In the genomic region with DNA sequence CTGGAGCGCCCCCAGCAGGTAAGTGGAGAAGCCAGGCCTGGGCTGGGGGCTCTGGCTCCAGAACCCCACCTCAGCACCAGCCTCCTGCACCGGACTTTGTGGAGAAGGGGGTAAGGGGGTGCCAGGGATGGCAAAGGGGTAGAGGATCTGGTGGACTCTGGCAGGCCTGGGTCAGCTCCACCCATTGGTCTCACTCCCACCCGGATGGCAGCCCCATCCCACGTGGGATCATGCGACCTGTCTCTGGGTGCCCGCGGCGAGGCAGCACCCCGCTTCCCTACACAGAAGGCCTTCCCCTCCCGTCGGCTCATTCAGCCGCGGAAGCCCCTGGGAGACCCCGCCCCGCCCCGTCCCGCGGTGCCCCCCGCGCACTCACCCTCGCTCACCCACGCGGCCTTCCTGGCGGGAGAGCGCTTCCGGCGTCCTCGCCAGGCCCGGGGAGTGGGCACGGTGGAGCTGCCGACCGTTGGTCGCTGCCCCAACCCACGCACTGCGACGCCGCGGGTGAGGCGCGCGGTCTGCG, we compare ENCODE assay signal across 8 cellular contexts. TPM values are rescaled to one million over a fixed set of nuclear protein-coding genes. Genes with fewer than 3 reads are reported as not detected.
DNase-seq lines count a peak whose midpoint lies in the region; ATAC-seq, FAIRE-seq and TF ChIP-seq lines count a peak whose summit lies in the region.

No MANE protein-coding gene starts in this region.

- H3K27ac ChIP-seq in CD8-positive, alpha-beta memory T cell (ENCODE audit: low read depth, low read length) = peak overlapping the region; percentile 67
- peak overlapping the region in 1 of 2 donors; percentile 83 for H3K27ac ChIP-seq in coronary artery
- peak overlapping the region in 1 of 2 donors; percentile 55 for H3K27ac ChIP-seq in lung (ENCODE audit: low read depth in 1 of 2, low read length in 1 of 2)
- H3K27ac ChIP-seq in suprapubic skin = peak overlapping the region; percentile 79

- peak overlapping the region in 5 of 8 donors; percentile 60 to 89 (median 83) for H3K27ac Mint-ChIP-seq in CD8-positive, alpha-beta memory T cell

- H3K27me3 ChIP-seq in CD8-positive, alpha-beta memory T cell (ENCODE audit: insufficient read depth, low read length, poor library complexity, severe bottlenecking) = no peaks in the 10 kb centered on the region
- H3K27me3 ChIP-seq in lung (ENCODE audit: control insufficient read depth, insufficient read depth) (no peaks in the 10 kb centered on the region), suprapubic skin (no peaks in the 10 kb centered on the region)

- TF ChIP-seq POLR2A in suprapubic skin (IDR thresholded peaks at IDR 0.05) = no peak

- WGBS in lung, 2 donors = 2% methylated on average over 16 to 42 of the region's 42 CpGs
- WGBS in suprapubic skin = 0% methylated on average over 1 of the region's 42 CpGs

- TF ChIP-seq CTCF in coronary artery (IDR thresholded peaks at IDR 0.05) (no peak), lung (IDR thresholded peaks at IDR 0.05; ENCODE audit: control extremely low read depth, extremely low read depth) (no peak), suprapubic skin (IDR thresholded peaks at IDR 0.05) (no peak)

- no peaks in the 10 kb centered on the region for H3K9me3 ChIP-seq in CD8-positive, alpha-beta memory T cell (ENCODE audit: low read length)
- H3K9me3 ChIP-seq in lung (ENCODE audit: control insufficient read depth in 2 of 2, insufficient read depth in 1 of 2, low read length in 1 of 2) = no peaks in the 10 kb centered on the region
- H3K9me3 ChIP-seq in suprapubic skin = no peaks in the 10 kb centered on the region

- H3K4me1 Mint-ChIP-seq in CD8-positive, alpha-beta memory T cell = peaks cover 10 to 22% (median 16%) of the 10 kb centered on the region in 3 donors

- H3K9me3 Mint-ChIP-seq in CD8-positive, alpha-beta memory T cell = no peaks in the 10 kb centered on the region

- peak; percentile 48 for ATAC-seq in HG03460 (IDR thresholded peaks at IDR 0.05; ENCODE audit: unreplicated experiment)
- peak; percentile 32 for ATAC-seq in lung (ENCODE audit: insufficient read depth, low FRiP score)

- no peak for TF ChIP-seq EP300 in suprapubic skin (IDR thresholded peaks at IDR 0.05)

- FAIRE-seq in GM19239 (lab: Jason Lieb, UNC) = peak; percentile 53

- H3K36me3 Mint-ChIP-seq in CD8-positive, alpha-beta memory T cell = peaks cover 0 to 19% (median 5%) of the 10 kb centered on the region in 3 donors

- POLR2A ChIA-PET in CD8-positive, alpha-beta memory T cell (lab: Charles Lee) = interaction anchor here (0.6 kb wide), 2 partner anchors 11 to 652 kb away, joined by 3 to 5 read pairs; no protein-coding TSS in a partner anchor

- peak overlapping the region; percentile 79 for H3K4me3 ChIP-seq in CD8-positive, alpha-beta memory T cell (ENCODE audit: low read length)
- peak overlapping the region; percentile 84 for H3K4me3 ChIP-seq in coronary artery
- peak overlapping the region; percentile 37 for H3K4me3 ChIP-seq in lung
- peak overlapping the region; percentile 74 for H3K4me3 ChIP-seq in suprapubic skin

- CTCF ChIA-PET in CD8-positive, alpha-beta memory T cell (lab: Charles Lee) = interaction anchor here (0.6 to 1.2 kb wide), 6 partner anchors 9 to 55 kb away, joined by 3 to 4 read pairs (median 3); no protein-coding TSS in a partner anchor

- peaks cover 17% of the 10 kb centered on the region for H3K4me1 ChIP-seq in CD8-positive, alpha-beta memory T cell (ENCODE audit: insufficient read depth, low read length)
- H3K4me1 ChIP-seq in lung (ENCODE audit: control insufficient read depth in 2 of 2, insufficient read depth in 2 of 2, low read length in 2 of 2) = peaks cover 0 to 22% of the 10 kb centered on the region in 2 donors
- peaks cover 36% of the 10 kb centered on the region for H3K4me1 ChIP-seq in suprapubic skin

- DNase-seq in CD8-positive, alpha-beta memory T cell = peak in 3 of 5 donors; percentile 36 to 65 (median 40)
- DNase-seq in GM19239 (ENCODE audit: insufficient read length, low spot score) = peak; percentile 79
- peak; percentile 29 for DNase-seq in T-helper 9 cell
- DNase-seq in coronary artery (ENCODE audit: low spot score) = no peak
- no peak for DNase-seq in lung (ENCODE audit: low spot score)
- DNase-seq in suprapubic skin (ENCODE audit: low spot score in 2 of 2) = no peak
- no peak for DNase-seq in SHP77 treated with DMSO at 0.1 percent for 48 hours (lab: John Stamatoyannopoulos, UW)

- no peaks in the 10 kb centered on the region for H3K27me3 Mint-ChIP-seq in CD8-positive, alpha-beta memory T cell

- no peaks in the 10 kb centered on the region for H3K36me3 ChIP-seq in CD8-positive, alpha-beta memory T cell (ENCODE audit: insufficient read depth, low read length)
- H3K36me3 ChIP-seq in lung (ENCODE audit: control insufficient read depth in 2 of 2, insufficient read depth in 2 of 2, low read length in 2 of 2) (peaks cover 0 to 6% of the 10 kb centered on the region in 2 donors), suprapubic skin (peaks cover 17% of the 10 kb centered on the region)

- peak overlapping the region; percentile 77 to 89 (median 81) for H3K4me3 Mint-ChIP-seq in CD8-positive, alpha-beta memory T cell

RNA-seq across cellular contexts. Expression of a gene that starts 0.5 kb away (rescaled TPM):
- 10 to 100 TPM; 25.3 to 29.3 TPM for total RNA-seq in CD8-positive, alpha-beta memory T cell
- polyA plus RNA-seq in CD8-positive, alpha-beta memory T cell = 1.6 TPM
- total RNA-seq in lung (10 to 100 TPM; 14.6 to 26.9 TPM), suprapubic skin (10 to 100 TPM; 13.8 to 36.8 (median 26.9) TPM)
- 10 to 100 TPM in 1 of 2 donors, 1 to 10 TPM in 1; 9.0 to 19.5 TPM for polyA plus RNA-seq in lung

RNA-seq across cellular contexts. Expression of a gene that starts 30.1 kb away (rescaled TPM):
- 1 to 10 TPM; 5.2 TPM for total RNA-seq in CD8-positive, alpha-beta memory T cell
- not detected for polyA plus RNA-seq in CD8-positive, alpha-beta memory T cell
- total RNA-seq in lung (1 to 10 TPM; 4.2 to 5.9 TPM), suprapubic skin (under 1 TPM; 0.26 to 0.64 (median 0.43) TPM)
- 1 to 10 TPM; 1.2 to 2.4 TPM for polyA plus RNA-seq in lung

RNA-seq across cellular contexts. Expression of a gene that starts 31.6 kb away (rescaled TPM):
- 100 to 1,000 TPM; 111 to 117 TPM for total RNA-seq in CD8-positive, alpha-beta memory T cell
- polyA plus RNA-seq in CD8-positive, alpha-beta memory T cell = 5.5 TPM
- total RNA-seq in lung (100 to 1,000 TPM in 1 of 2 donors, 10 to 100 TPM in 1; 51.3 to 129 TPM), suprapubic skin (10 to 100 TPM in 3 of 4 donors, 1 to 10 TPM in 1; 7.7 to 28.8 (median 15.3) TPM)
- 10 to 100 TPM; 64.1 to 67.0 TPM for polyA plus RNA-seq in lung

RNA-seq across cellular contexts. Expression of a gene that starts 47.7 kb away (rescaled TPM):
- total RNA-seq in CD8-positive, alpha-beta memory T cell = 1 to 10 TPM in 1 of 2 experiments, under 1 TPM in 1; 0.71 to 1.4 TPM
- not detected for polyA plus RNA-seq in CD8-positive, alpha-beta memory T cell
- total RNA-seq in lung = 1 to 10 TPM in 1 of 2 donors, under 1 TPM in 1; 0.40 to 5.1 TPM
- under 1 TPM; 0.07 to 0.24 TPM for polyA plus RNA-seq in lung
- under 1 TPM in 1 of 4 donors, not detected in 3; 0.25 TPM for total RNA-seq in suprapubic skin

RNA-seq across cellular contexts. Expression of a gene that starts 47.8 kb away (rescaled TPM):
- under 1 TPM; 0.28 to 0.31 TPM for total RNA-seq in CD8-positive, alpha-beta memory T cell
- not detected for polyA plus RNA-seq in CD8-positive, alpha-beta memory T cell
- total RNA-seq in lung (100 to 1,000 TPM in 1 of 2 donors, 10 to 100 TPM in 1; 14.4 to 103 TPM), suprapubic skin (under 1 TPM in 2 of 4 donors, not detected in 2; 0.42 to 0.56 TPM)
- polyA plus RNA-seq in lung = 10 to 100 TPM in 1 of 2 donors, 1 to 10 TPM in 1; 2.1 to 18.8 TPM

Comparison
In these comparisons a context has a peak if more than half of its experiments do, and no peak if none do; other contexts are left out.
1. DNase-seq: peak in CD8-positive, alpha-beta memory T cell (3 of 5), GM19239 (single experiment) and T-helper 9 cell (single experiment); none in coronary artery (single experiment), lung (single experiment), suprapubic skin (0 of 2) and SHP77 treated with DMSO at 0.1 percent for 48 hours (single experiment).
2. Peak in every context shown above with its lines, with median percentiles within 50 percentile points of each other: H3K4me3 ChIP-seq.